ENCODE assay signal across 8 cellular contexts in the genomic region with DNA sequence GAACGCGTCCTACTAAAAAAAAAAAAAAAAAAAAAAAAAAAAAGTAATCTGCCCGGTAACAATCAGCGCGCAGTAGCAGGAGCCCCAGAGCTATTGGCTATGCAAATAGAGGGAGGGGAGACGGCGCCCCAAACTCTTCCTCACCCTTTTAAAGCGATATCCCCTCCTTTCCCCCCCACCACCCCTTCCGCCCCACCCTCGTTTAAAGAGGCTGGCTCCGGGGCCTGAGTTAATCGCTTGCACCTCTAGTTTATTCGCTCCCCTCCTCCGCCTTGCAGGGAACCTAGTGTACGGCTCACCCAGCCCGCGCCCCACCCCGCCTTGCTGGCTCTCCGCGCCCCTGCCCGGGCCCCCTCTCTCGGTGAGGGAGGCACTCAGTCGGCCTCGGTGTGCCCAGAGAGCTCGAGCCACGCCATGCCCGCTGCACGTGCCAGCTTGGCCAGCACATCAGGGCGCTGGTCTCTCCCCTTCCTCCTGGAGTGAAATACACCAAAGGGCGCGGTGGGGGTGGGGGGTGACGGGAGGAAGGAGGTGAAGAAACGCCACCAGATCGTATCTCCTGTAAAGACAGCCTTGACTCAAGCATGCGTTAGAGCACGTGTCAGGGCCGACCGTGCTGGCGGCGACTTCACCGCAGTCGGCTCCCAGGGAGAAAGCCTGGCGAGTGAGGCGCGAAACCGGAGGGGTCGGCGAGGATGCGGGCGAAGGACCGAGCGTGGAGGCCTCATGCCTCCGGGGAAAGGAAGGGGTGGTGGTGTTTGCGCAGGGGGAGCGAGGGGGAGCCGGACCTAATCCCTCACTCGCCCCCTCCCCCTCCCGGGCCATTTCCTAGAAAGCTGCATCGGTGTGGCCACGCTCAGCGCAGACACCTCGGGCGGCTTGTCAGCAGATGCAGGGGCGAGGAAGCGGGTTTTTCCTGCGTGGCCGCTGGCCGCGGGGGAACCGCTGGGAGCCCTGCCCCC. TPM values are rescaled to one million over a fixed set of nuclear protein-coding genes. Genes with fewer than 3 reads are reported as not detected.
A peak's percentile ranks its signal among the peaks of the same experiment; 100 is the strongest.
DNase-seq lines count a peak whose midpoint lies in the region; ATAC-seq and TF ChIP-seq lines count a peak whose summit lies in the region.

No MANE protein-coding gene starts in this region.

- no peaks in the 10 kb centered on the region for H3K79me2 ChIP-seq in OCI-LY1 (ENCODE audit: insufficient read depth, low read length)

- H4K20me1 ChIP-seq in OCI-LY1 (ENCODE audit: insufficient read depth, low read length) = no peaks in the 10 kb centered on the region

- H3K4me3 ChIP-seq in OCI-LY1 (ENCODE audit: low read depth, low read length, poor library complexity, severe bottlenecking) (no peak overlapping the region), fibroblast of villous mesenchyme (ENCODE audit: low read depth, low read length) (peak overlapping the region; percentile 44), neutrophil (ENCODE audit: low read depth in 1 of 2, low read length in 1 of 2) (peak overlapping the region; percentile 91 to 94), subcutaneous abdominal adipose tissue (ENCODE audit: low read depth in 1 of 5, low read length in 5 of 5) (peak overlapping the region in 4 of 5 donors; percentile 67 to 88 (median 86))

- H3K9me2 ChIP-seq in OCI-LY1 (ENCODE audit: low read depth, low read length) = no peaks in the 10 kb centered on the region

- H3K4me1 ChIP-seq in OCI-LY1 (ENCODE audit: insufficient read depth, low read length, severe bottlenecking) (peaks cover 25% of the 10 kb centered on the region), neutrophil (ENCODE audit: control insufficient read depth in 1 of 2, insufficient read depth in 1 of 2, low read depth in 1 of 2, low read length in 1 of 2) (peaks cover 68 to 71% of the 10 kb centered on the region in 2 experiments), subcutaneous abdominal adipose tissue (ENCODE audit: control insufficient read depth in 5 of 5, insufficient read depth in 5 of 5, low read length in 5 of 5) (peaks cover 2 to 76% (median 72%) of the 10 kb centered on the region in 5 donors)

- DNase-seq in activated T-helper 9 cell treated with anti-CD3 and anti-CD28 coated beads, Interleukin-2, amount 50 U/mL, for 16 hours (ENCODE audit: low read depth) = peak; percentile 79
- peak; percentile 49 for DNase-seq in fibroblast of villous mesenchyme (ENCODE audit: low read depth)

- H3K27me3 ChIP-seq in OCI-LY1 (ENCODE audit: insufficient read depth, low read length) = peaks cover 12% of the 10 kb centered on the region
- H3K27me3 ChIP-seq in neutrophil = peaks cover 21% of the 10 kb centered on the region
- H3K27me3 ChIP-seq in subcutaneous abdominal adipose tissue (ENCODE audit: control insufficient read depth in 5 of 5, insufficient read depth in 4 of 5, low read length in 5 of 5) = peaks cover 6 to 51% (median 13%) of the 10 kb centered on the region in 5 donors

- H3K36me3 ChIP-seq in OCI-LY1 (ENCODE audit: insufficient read depth, low read length) (no peaks in the 10 kb centered on the region), neutrophil (no peaks in the 10 kb centered on the region), subcutaneous abdominal adipose tissue (ENCODE audit: control insufficient read depth in 5 of 5, insufficient read depth in 5 of 5, low read length in 5 of 5) (no peaks in the 10 kb centered on the region)

- H3K27ac ChIP-seq in OCI-LY1 (ENCODE audit: low read depth, low read length, poor library complexity, severe bottlenecking) (no peak overlapping the region), neutrophil (peak overlapping the region; percentile 82), subcutaneous abdominal adipose tissue (ENCODE audit: low read depth, low read length) (no peak overlapping the region)

- ATAC-seq in HG02642 (IDR thresholded peaks at IDR 0.05; ENCODE audit: poor library complexity, unreplicated experiment) = peak; percentile 52
- no peak for ATAC-seq in HG03025 (IDR thresholded peaks at IDR 0.05; ENCODE audit: low FRiP score, unreplicated experiment)

- H2AFZ ChIP-seq in OCI-LY1 (ENCODE audit: low read length) = no peak overlapping the region

- H3F3A ChIP-seq in OCI-LY1 (ENCODE audit: insufficient read depth, low read length) = no peaks in the 10 kb centered on the region

- no peak for TF ChIP-seq CTCF in OCI-LY1 (IDR thresholded peaks at IDR 0.05; ENCODE audit: low read length)
- no peak for TF ChIP-seq CTCF in fibroblast of villous mesenchyme (IDR thresholded peaks at IDR 0.05; ENCODE audit: insufficient read depth, low read depth, low read length)
- TF ChIP-seq CTCF in neutrophil (IDR thresholded peaks at IDR 0.05) = no peak

- H3K9me3 ChIP-seq in OCI-LY1 (ENCODE audit: low read length) (no peaks in the 10 kb centered on the region), neutrophil (no peaks in the 10 kb centered on the region), subcutaneous abdominal adipose tissue (ENCODE audit: control insufficient read depth in 5 of 5, low read length in 5 of 5) (no peaks in the 10 kb centered on the region)

- H3K4me2 ChIP-seq in OCI-LY1 (ENCODE audit: low read length) = peak overlapping the region; percentile 20; the same call in 1 of the 2 replicates

- H3K9ac ChIP-seq in OCI-LY1 (ENCODE audit: low read length) = no peak overlapping the region
- H3K9ac ChIP-seq in subcutaneous abdominal adipose tissue (ENCODE audit: low read length in 5 of 5) = peak overlapping the region in 2 of 5 donors; percentile 40 to 59

- peak; percentile 43 for TF ChIP-seq POLR2A in GM15510 (IDR thresholded peaks at IDR 0.05; ENCODE audit: borderline replicate concordance, extremely low read depth, insufficient read length)

RNA-seq across cellular contexts. Expression of gene CCND2, which starts 1.3 kb away (rescaled TPM):
- 7.1 and 20.3 TPM in 2 replicates for total RNA-seq in fibroblast of villous mesenchyme

RNA-seq across cellular contexts. Expression of gene TIGAR, which starts 48.7 kb away (rescaled TPM):
- 10.3 and 20.7 TPM in 2 replicates for total RNA-seq in fibroblast of villous mesenchyme
